In the genomic region with DNA sequence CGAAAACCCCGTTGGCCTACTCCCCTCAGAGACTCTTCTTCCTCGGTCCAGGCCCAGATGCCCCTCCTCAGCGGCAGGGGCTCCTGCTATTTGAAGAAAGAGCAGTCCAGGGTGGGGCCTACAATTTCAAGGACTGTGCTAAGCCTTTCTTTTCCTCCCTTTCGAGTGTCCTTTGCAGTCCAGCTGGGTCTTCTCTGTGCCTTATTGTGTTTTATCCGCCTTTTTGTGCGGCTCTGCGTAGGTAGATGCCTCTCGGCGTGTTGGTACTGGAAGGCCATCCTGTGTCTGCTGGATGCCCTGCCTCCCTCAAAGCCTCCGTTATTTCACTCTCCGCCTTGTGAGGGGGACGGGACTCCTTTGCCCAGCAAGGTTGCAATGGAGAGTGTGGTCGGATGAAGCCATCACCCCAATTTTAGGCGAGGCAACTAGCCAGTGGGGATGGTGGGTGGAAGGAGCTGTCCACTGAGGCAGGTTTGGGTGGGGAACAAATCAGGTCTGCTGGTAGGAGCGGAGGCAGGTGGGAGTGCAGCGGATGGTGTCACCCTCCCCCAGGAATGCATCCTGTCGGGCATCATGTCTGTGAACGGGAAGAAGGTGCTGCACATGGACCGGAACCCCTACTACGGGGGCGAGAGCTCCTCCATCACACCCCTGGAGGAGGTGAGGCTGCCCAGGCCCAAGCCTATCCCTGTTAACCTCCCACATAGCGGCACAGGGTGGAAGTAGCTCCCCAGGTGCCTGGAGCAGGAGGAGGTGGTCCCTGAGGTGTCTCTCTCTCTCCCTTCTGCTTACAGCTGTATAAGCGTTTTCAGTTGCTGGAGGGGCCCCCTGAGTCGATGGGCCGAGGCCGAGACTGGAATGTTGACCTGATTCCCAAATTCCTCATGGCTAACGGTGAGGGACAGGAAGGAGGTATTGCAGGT, we compare ENCODE assay signal across 1 cellular context.
TF ChIP-seq lines count a peak whose summit lies in the region.

No MANE protein-coding gene starts in this region.

TF ChIP-seq in H1, 55 proteins besides CTCF, POLR2A, EP300 and RAD21:
- TF ChIP-seq KDM1A (IDR thresholded peaks at IDR 0.05; ENCODE audit: borderline replicate concordance, low read length) = no peak
- no peak for TF ChIP-seq ZNF274 (IDR thresholded peaks at IDR 0.05; ENCODE audit: borderline replicate concordance, extremely low read depth, low read length)
- no peak for TF ChIP-seq TBP (IDR thresholded peaks at IDR 0.05; ENCODE audit: low read depth, low read length)
- no peak for TF ChIP-seq CREB1 (IDR thresholded peaks at IDR 0.05)
- TF ChIP-seq SIX5 (IDR thresholded peaks at IDR 0.05; ENCODE audit: low read depth, low read length) = no peak
- no peak for TF ChIP-seq ATF2 (IDR thresholded peaks at IDR 0.05; ENCODE audit: low read length)
TF ChIP-seq in H1: peak in this region for 0.
